ENCODE assay signal across 11 cellular contexts in genomic region chr18:69978743-69979715, GRCh38. TPM values are rescaled to one million over a fixed set of nuclear protein-coding genes. Genes with fewer than 3 reads are reported as not detected.
DNase-seq lines count a peak whose midpoint lies in the region; ATAC-seq lines count a peak whose summit lies in the region.
"Had no signal": no experiment of that assay in that cellular context is flagged by ENCODE, and none has a peak within 500 bp of the region (broad histone marks: within the 10 kb centered on the region; RNA-seq: fewer than 3 reads in every experiment).

No MANE protein-coding gene starts in this region.

- peaks cover 12% of the 10 kb centered on the region for H3K9me3 Mint-ChIP-seq in activated naive CD8-positive, alpha-beta T cell treated with anti-CD3 and anti-CD28 coated beads, Interleukin-2, amount 10 ng/mL, durations not matched to agents 7 days and 5 days

- POLR2A ChIA-PET in activated naive CD8-positive, alpha-beta T cell treated with anti-CD3 and anti-CD28 coated beads, Interleukin-2, amount 10 ng/mL, durations not matched to agents 7 days and 5 days (lab: Charles Lee) = no interaction called here

- peak overlapping the region; percentile 58 for H3K27ac Mint-ChIP-seq in activated naive CD8-positive, alpha-beta T cell treated with anti-CD3 and anti-CD28 coated beads, Interleukin-2, amount 10 ng/mL, durations not matched to agents 7 days and 5 days
- no peak overlapping the region for H3K27ac Mint-ChIP-seq in T-helper 17 cell

- no peaks in the 10 kb centered on the region for H3K27me3 Mint-ChIP-seq in activated naive CD8-positive, alpha-beta T cell treated with anti-CD3 and anti-CD28 coated beads, Interleukin-2, amount 10 ng/mL, durations not matched to agents 7 days and 5 days
- H3K27me3 Mint-ChIP-seq in T-helper 17 cell = no peaks in the 10 kb centered on the region

- DNase-seq in activated naive CD8-positive, alpha-beta T cell treated with anti-CD3 and anti-CD28 coated beads, Interleukin-2, amount 10 ng/mL, durations not matched to agents 7 days and 5 days = no peak
- no peak for DNase-seq in T-helper 17 cell
- DNase-seq in NCI-H128 (lab: John Stamatoyannopoulos, UW; ENCODE audit: unreplicated experiment) = no peak
- no peak for DNase-seq in COR-L47 (lab: John Stamatoyannopoulos, UW)
- DNase-seq: EL, mucosa of descending colon, NCI-H1930 had no signal

- peaks cover 42% of the 10 kb centered on the region for H3K36me3 Mint-ChIP-seq in activated naive CD8-positive, alpha-beta T cell treated with anti-CD3 and anti-CD28 coated beads, Interleukin-2, amount 10 ng/mL, durations not matched to agents 7 days and 5 days
- H3K36me3 Mint-ChIP-seq in T-helper 17 cell (ENCODE audit: low read depth) = no peaks in the 10 kb centered on the region

- H3K4me3 Mint-ChIP-seq in activated naive CD8-positive, alpha-beta T cell treated with anti-CD3 and anti-CD28 coated beads, Interleukin-2, amount 10 ng/mL, durations not matched to agents 7 days and 5 days = no peak overlapping the region
- no peak overlapping the region for H3K4me3 Mint-ChIP-seq in T-helper 17 cell

- ATAC-seq in GM18519 (IDR thresholded peaks at IDR 0.05; ENCODE audit: low FRiP score, unreplicated experiment) = peak; percentile 82
- ATAC-seq in GM21447 (IDR thresholded peaks at IDR 0.05; ENCODE audit: unreplicated experiment) = peak; percentile 68
- peak; percentile 52 for ATAC-seq in HG03135 (IDR thresholded peaks at IDR 0.05; ENCODE audit: unreplicated experiment)
- ATAC-seq in activated naive CD8-positive, alpha-beta T cell treated with anti-CD3 and anti-CD28 coated beads, Interleukin-2, amount 10 ng/mL, durations not matched to agents 7 days and 5 days (ENCODE audit: low read depth) = peak; percentile 30
- no peak for ATAC-seq in T-helper 17 cell
- ATAC-seq in GM19452 (IDR thresholded peaks at IDR 0.05; ENCODE audit: unreplicated experiment) = no peak
- ATAC-seq: mucosa of descending colon had no signal

- H3K9me3 ChIP-seq in T-helper 17 cell (ENCODE audit: control insufficient read depth, low read length, poor library complexity, severe bottlenecking) = peaks cover 3% of the 10 kb centered on the region

- H3K4me1 Mint-ChIP-seq in activated naive CD8-positive, alpha-beta T cell treated with anti-CD3 and anti-CD28 coated beads, Interleukin-2, amount 10 ng/mL, durations not matched to agents 7 days and 5 days = peaks cover 42% of the 10 kb centered on the region
- H3K4me1 Mint-ChIP-seq in T-helper 17 cell = peaks cover 18% of the 10 kb centered on the region

RNA-seq across cellular contexts. Expression of gene CD226, which starts 31.4 kb away (rescaled TPM):
- total RNA-seq in activated naive CD8-positive, alpha-beta T cell treated with anti-CD3 and anti-CD28 coated beads, Interleukin-2, amount 10 ng/mL, durations not matched to agents 7 days and 5 days = 10 to 100 TPM; 46.4 to 50.9 TPM
- total RNA-seq in T-helper 17 cell = 100 to 1,000 TPM; 106 to 128 TPM

Comparison
In these comparisons a context has a peak if more than half of its experiments do, and no peak if none do; other contexts are left out.
1. ATAC-seq: peak in GM18519 (single experiment), GM21447 (single experiment), HG03135 (single experiment) and activated naive CD8-positive, alpha-beta T cell treated with anti-CD3 and anti-CD28 coated beads, Interleukin-2, amount 10 ng/mL, durations not matched to agents 7 days and 5 days (single experiment); none in T-helper 17 cell (single experiment) and GM19452 (single experiment).